In genomic region chr5:173035904-173036707, GRCh38 we compare ENCODE assay signal across 8 cellular contexts. TPM values are rescaled to one million over a fixed set of nuclear protein-coding genes. Genes with fewer than 3 reads are reported as not detected.
DNase-seq lines count a peak whose midpoint lies in the region; ATAC-seq and TF ChIP-seq lines count a peak whose summit lies in the region.

No MANE protein-coding gene starts in this region.

- H3K4me1 Mint-ChIP-seq in GM23338: no peaks in the 10 kb centered on the region

- peaks cover 3% of the 10 kb centered on the region; the same call in 2 of the 3 replicates for H3K9me3 Mint-ChIP-seq in GM23338

- no peaks in the 10 kb centered on the region for H3F3A ChIP-seq in GM23338 (replicated peaks; ENCODE audit: low read depth)

- H2AFZ ChIP-seq in GM23338: no peak overlapping the region

- 0 out of 2 replicates have a peak, but pooled peaks cover 4% of the 10 kb centered on the region for H3K79me2 ChIP-seq in GM23338 (replicated peaks; ENCODE audit: insufficient read depth)

- H3K36me3 ChIP-seq in upper lobe of right lung (peaks cover 7% of the 10 kb centered on the region), GM23338 (ENCODE audit: insufficient read depth) (no peaks in the 10 kb centered on the region)

- TF ChIP-seq CTCF in GM12865 (IDR thresholded peaks at IDR 0.05; ENCODE audit: insufficient read depth, low read depth, low read length, missing control alignments) (no peak), epithelial cell of proximal tubule (conservative IDR thresholded peaks at IDR 0.05; ENCODE audit: low read depth, low read length) (no peak), upper lobe of right lung (IDR thresholded peaks at IDR 0.05) (no peak), GM23338 (conservative IDR thresholded peaks at IDR 0.05; ENCODE audit: low read depth in 2 of 2) (no peak)

- no peaks in the 10 kb centered on the region for H3K27me3 ChIP-seq in upper lobe of right lung
- no peaks in the 10 kb centered on the region for H3K27me3 ChIP-seq in GM23338 (ENCODE audit: insufficient read depth)

- no peak overlapping the region for H3K27ac Mint-ChIP-seq in GM23338

- H3K9me2 ChIP-seq in GM23338 (ENCODE audit: insufficient read depth): no peaks in the 10 kb centered on the region

- H3K9me3 ChIP-seq in upper lobe of right lung: no peaks in the 10 kb centered on the region

- peaks cover 5% of the 10 kb centered on the region; the same call in 1 of the 2 replicates for H4K20me1 ChIP-seq in GM23338 (replicated peaks; ENCODE audit: insufficient read depth)

- peaks cover 9% of the 10 kb centered on the region; the same call in 2 of the 3 replicates for H3K36me3 Mint-ChIP-seq in GM23338 (ENCODE audit: low read depth)

- peak; percentile 77 for DNase-seq in GM12865 (ENCODE audit: low read depth)
- peak; percentile 93 for DNase-seq in epithelial cell of proximal tubule (ENCODE audit: low read depth)
- DNase-seq in upper lobe of right lung: peak; percentile 78
- no peak for DNase-seq in GM23338 (ENCODE audit: low spot score)
- no peak for DNase-seq in NCI-H526 (lab: John Stamatoyannopoulos, UW)
- DNase-seq in NCI-H1092 (lab: John Stamatoyannopoulos, UW): no peak

- intact Hi-C loops in upper lobe of right lung (cut with DNase I): no loop called here

- peak overlapping the region; percentile 58 for H3K4me3 ChIP-seq in GM12865 (ENCODE audit: low read depth, low read length)
- H3K4me3 ChIP-seq in epithelial cell of proximal tubule (ENCODE audit: low read depth, low read length): no peak overlapping the region
- peak overlapping the region; percentile 9 for H3K4me3 ChIP-seq in upper lobe of right lung
- no peak overlapping the region for H3K4me3 ChIP-seq in GM23338

- no peak overlapping the region for H3K4me3 Mint-ChIP-seq in GM23338

- no peak overlapping the region for H3K4me2 ChIP-seq in GM23338

- H3K27ac ChIP-seq in upper lobe of right lung: peak overlapping the region; percentile 86
- no peak overlapping the region for H3K27ac ChIP-seq in GM23338 (ENCODE audit: low read depth)

- H3K27me3 Mint-ChIP-seq in GM23338 (ENCODE audit: insufficient read depth, low read depth, poor library complexity): peaks cover 2% of the 10 kb centered on the region

- peaks cover 28% of the 10 kb centered on the region for H3K4me1 ChIP-seq in upper lobe of right lung
- 0 out of 2 replicates have a peak, but pooled peaks cover 6% of the 10 kb centered on the region for H3K4me1 ChIP-seq in GM23338 (ENCODE audit: insufficient read depth)

- ATAC-seq in GM21367 (IDR thresholded peaks at IDR 0.05; ENCODE audit: unreplicated experiment) (peak; percentile 50), HG03565 (IDR thresholded peaks at IDR 0.05; ENCODE audit: unreplicated experiment) (peak; percentile 34), upper lobe of right lung (peak; percentile 83), GM23338 (no peak)

TF ChIP-seq in GM23338, 12 proteins besides CTCF, POLR2A, EP300 and RAD21 (continues in another document):
- TF ChIP-seq NANOG (IDR thresholded peaks at IDR 0.05; ENCODE audit: borderline replicate concordance) (no peak), POLR2AphosphoS5 (IDR thresholded peaks at IDR 0.05; ENCODE audit: low read depth) (no peak), JUNB (IDR thresholded peaks at IDR 0.05; ENCODE audit: unreplicated experiment) (no peak), EZH2phosphoT487 (IDR thresholded peaks at IDR 0.05; ENCODE audit: unreplicated experiment) (no peak), ZNF114 (CRISPR knock-in tag; IDR thresholded peaks at IDR 0.05) (no peak), REST (IDR thresholded peaks at IDR 0.05; ENCODE audit: unreplicated experiment) (no peak), STAT1 (IDR thresholded peaks at IDR 0.05; ENCODE audit: unreplicated experiment) (no peak), ZNF331 (CRISPR knock-in tag; IDR thresholded peaks at IDR 0.05; ENCODE audit: low read depth) (no peak), CREB1 (CRISPR knock-in tag; IDR thresholded peaks at IDR 0.05; ENCODE audit: low read depth) (no peak), EZH2 (IDR thresholded peaks at IDR 0.05; ENCODE audit: low read depth, unreplicated experiment) (no peak)

RNA-seq across cellular contexts. Expression of gene CREBRF, which starts 20.0 kb away (rescaled TPM):
- total RNA-seq in epithelial cell of proximal tubule: 1.8 and 2.8 TPM in 2 replicates
- total RNA-seq in upper lobe of right lung: 47.4 TPM
- total RNA-seq in GM23338 (2014; rRNA removed; shearing (Covaris generic)): 3.3 and 3.5 TPM in 2 replicates
- 2.0 TPM in 2 replicates for polyA plus RNA-seq in GM23338 (2016; fragmentation: Nextera tagmentation; extraction: Ambion mirVana)

RNA-seq across cellular contexts. Expression of gene ATP6V0E1, which starts 52.5 kb away (rescaled TPM):
- 96.1 and 100 TPM in 2 replicates for total RNA-seq in epithelial cell of proximal tubule
- total RNA-seq in upper lobe of right lung: 326 TPM
- 75.0 and 75.9 TPM in 2 replicates for total RNA-seq in GM23338 (2014; rRNA removed; shearing (Covaris generic))
- 217 and 250 TPM in 2 replicates for polyA plus RNA-seq in GM23338 (2016; fragmentation: Nextera tagmentation; extraction: Ambion mirVana)

Comparison
In these comparisons a context has a peak if more than half of its experiments do, and no peak if none do; other contexts are left out.
1. DNase-seq: peak in GM12865 (single experiment), epithelial cell of proximal tubule (single experiment) and upper lobe of right lung (single experiment); none in GM23338 (single experiment), NCI-H526 (0 of 2) and NCI-H1092 (single experiment).
2. H3K4me3 ChIP-seq: peak in GM12865 (single experiment) and upper lobe of right lung (single experiment); none in epithelial cell of proximal tubule (single experiment) and GM23338 (single experiment).
3. RNA of gene CREBRF, which starts 20.0 kb away (total RNA-seq): 47.4 TPM in upper lobe of right lung (single experiment); 3.3 to 3.5 TPM in GM23338 and 1.8 to 2.8 TPM in epithelial cell of proximal tubule; every median in the first group is over 10 times any median in the second.